ENCODE assay signal across 9 cellular contexts in genomic region chr15:61227269-61228024, GRCh38. TPM values are rescaled to one million over a fixed set of nuclear protein-coding genes. Genes with fewer than 3 reads are reported as not detected.
DNase-seq lines count a peak whose midpoint lies in the region; ATAC-seq and TF ChIP-seq lines count a peak whose summit lies in the region.
"Had no signal": no experiment of that assay in that cellular context is flagged by ENCODE, and none has a peak within 500 bp of the region (broad histone marks: within the 10 kb centered on the region; RNA-seq: fewer than 3 reads in every experiment).

No MANE protein-coding gene starts in this region.

- H3K4me3 ChIP-seq in right lobe of liver: peak overlapping the region; percentile 54 to 67 (median 63)
- H3K4me3 ChIP-seq in tibial nerve: peak overlapping the region; percentile 47 to 73 (median 58)

- TF ChIP-seq POLR2A in right lobe of liver (IDR thresholded peaks at IDR 0.05) (no peak), tibial nerve (IDR thresholded peaks at IDR 0.05) (no peak)

- intact Hi-C loops in right lobe of liver (cut with DNase I): no loop called here

- no peaks in the 10 kb centered on the region for H3K27me3 ChIP-seq in right lobe of liver
- no peaks in the 10 kb centered on the region for H3K27me3 ChIP-seq in tibial nerve

- DNase-seq in NCI-H2029 (lab: John Stamatoyannopoulos, UW) (peak; percentile 25), NCI-H2029 treated with DMSO at 0.1 percent for 48 hours (lab: John Stamatoyannopoulos, UW) (no peak), NCI-H2171 treated with DMSO at 0.1 percent for 48 hours (lab: John Stamatoyannopoulos, UW) (peak; percentile 59), dermis blood vessel endothelial cell (peak; percentile 29), right lobe of liver (peak; percentile 31 to 55 (median 47)), tibial nerve (ENCODE audit: low spot score in 2 of 2) (peak in 1 of 2 donors; percentile 6), AML-193 (lab: John Stamatoyannopoulos, UW) (no peak)

- under 1% methylated on average over 29 of the region's 40 CpGs for WGBS in right lobe of liver (ENCODE audit: insufficient coverage, low coverage, low lambda C conversion rate, missing lambda C conversion rate)
- WGBS in tibial nerve, 2 donors: 1 to 2% methylated on average over 40 of the region's 40 CpGs

- H3K36me3 ChIP-seq in right lobe of liver (no peaks in the 10 kb centered on the region), tibial nerve (no peaks in the 10 kb centered on the region)

- no peak for TF ChIP-seq CTCF in right lobe of liver (IDR thresholded peaks at IDR 0.05)
- no peak for TF ChIP-seq CTCF in tibial nerve (IDR thresholded peaks at IDR 0.05)

- ATAC-seq in right lobe of liver (peak; percentile 41 to 52 (median 46)), HG02981 (IDR thresholded peaks at IDR 0.05; ENCODE audit: unreplicated experiment) (no peak)

- H3K27ac ChIP-seq in right lobe of liver (peak overlapping the region; percentile 49 to 65 (median 54)), tibial nerve (no peak overlapping the region)
- H3K27ac ChIP-seq: C4-2B had no signal

- H3K9me3 ChIP-seq in right lobe of liver (no peaks in the 10 kb centered on the region), tibial nerve (no peaks in the 10 kb centered on the region)

- TF ChIP-seq EP300 in tibial nerve (IDR thresholded peaks at IDR 0.05): no peak

- H3K4me1 ChIP-seq in right lobe of liver (peaks cover 0 to 10% (median 0%) of the 10 kb centered on the region in 4 donors), tibial nerve (peaks cover 0 to 30% (median 6%) of the 10 kb centered on the region in 4 donors)

RNA-seq across cellular contexts. Expression of gene RORA, which starts 1.7 kb away (rescaled TPM):
- total RNA-seq in dermis blood vessel endothelial cell (19.5 and 23.0 TPM in 2 replicates), right lobe of liver (10 to 100 TPM; 27.9 to 71.3 (median 44.6) TPM), tibial nerve (10 to 100 TPM; 21.0 to 37.0 (median 23.0) TPM)

Comparison
In these comparisons a context has a peak if more than half of its experiments do, and no peak if none do; other contexts are left out.
1. DNase-seq: peak in NCI-H2029 (single experiment), NCI-H2171 treated with DMSO at 0.1 percent for 48 hours (single experiment), dermis blood vessel endothelial cell (single experiment) and right lobe of liver (3 of 3); none in NCI-H2029 treated with DMSO at 0.1 percent for 48 hours (single experiment) and AML-193 (0 of 2).
2. H3K27ac ChIP-seq: peak in right lobe of liver (3 of 3); none in tibial nerve (0 of 4).